ENCODE assay signal across 8 cellular contexts in genomic region chr1:179955731-179956130, GRCh38. TPM values are rescaled to one million over a fixed set of nuclear protein-coding genes. Genes with fewer than 3 reads are reported as not detected.
DNase-seq lines count a peak whose midpoint lies in the region; ATAC-seq and TF ChIP-seq lines count a peak whose summit lies in the region.

No MANE protein-coding gene starts in this region.

- peak overlapping the region; percentile 98 for H2AFZ ChIP-seq in PC-9

- CTCF ChIA-PET in PC-9 (lab: Charles Lee): no interaction called here

- TF ChIP-seq CTCF in GM12864 (IDR thresholded peaks at IDR 0.05; ENCODE audit: low read depth, low read length, missing control alignments): no peak
- no peak for TF ChIP-seq CTCF in PC-9 (conservative IDR thresholded peaks at IDR 0.05)
- no peak for TF ChIP-seq CTCF in endothelial cell (IDR thresholded peaks at IDR 0.05; ENCODE audit: unreplicated experiment)
- TF ChIP-seq CTCF in progenitor cell of endocrine pancreas (IDR thresholded peaks at IDR 0.05; ENCODE audit: unreplicated experiment): no peak

- H3K27me3 Mint-ChIP-seq in endothelial cell (ENCODE audit: unreplicated experiment): peaks cover 7% of the 10 kb centered on the region
- H3K27me3 Mint-ChIP-seq in progenitor cell of endocrine pancreas: no peaks in the 10 kb centered on the region

- peak overlapping the region; percentile 98 for H3K4me3 Mint-ChIP-seq in endothelial cell (ENCODE audit: unreplicated experiment)
- peak overlapping the region; percentile 91 for H3K4me3 Mint-ChIP-seq in progenitor cell of endocrine pancreas (ENCODE audit: low read depth)

- H3K4me2 ChIP-seq in PC-9: peak overlapping the region; percentile 96

- intact Hi-C loops in PC-9 (cut with micrococcal nuclease; ENCODE audit: unreplicated experiment): loop anchor here (1.0 kb wide), 1 partner anchor 224 kb away; no protein-coding TSS in a partner anchor

- peak overlapping the region; percentile 63; the same call in 1 of the 2 replicates for H3K27ac ChIP-seq in PC-9

- H3K4me3 ChIP-seq in GM12864 (ENCODE audit: low read depth, low read length) (peak overlapping the region; percentile 76), PC-9 (peak overlapping the region; percentile 65)

- H3K9me3 Mint-ChIP-seq in endothelial cell (ENCODE audit: unreplicated experiment) (no peaks in the 10 kb centered on the region), progenitor cell of endocrine pancreas (ENCODE audit: low read depth) (no peaks in the 10 kb centered on the region)

- no peaks in the 10 kb centered on the region for H3K9me2 ChIP-seq in PC-9 (ENCODE audit: insufficient read depth)

- H3K27ac Mint-ChIP-seq in endothelial cell (ENCODE audit: unreplicated experiment) (peak overlapping the region; percentile 93), progenitor cell of endocrine pancreas (peak overlapping the region; percentile 96)

- DNase-seq in GM12864 (ENCODE audit: low read depth) (no peak), PC-9 (no peak), endothelial cell (ENCODE audit: low spot score) (no peak), progenitor cell of endocrine pancreas (ENCODE audit: low spot score, unreplicated experiment) (no peak), NCI-H2171 (lab: John Stamatoyannopoulos, UW) (no peak)
- DNase-seq in effector CD4-positive, alpha-beta T cell: no peak

- peaks cover 10% of the 10 kb centered on the region; the same call in 1 of the 2 replicates for H3F3A ChIP-seq in PC-9 (ENCODE audit: insufficient read depth, low read depth)

- POLR2A ChIA-PET in PC-9 (lab: Charles Lee; ENCODE audit: unreplicated experiment): interaction anchor here (0.6 kb wide), 1 partner anchor 22 kb away, joined by 4 read pairs; no protein-coding TSS in a partner anchor

- H3K9me3 ChIP-seq in PC-9 (ENCODE audit: insufficient read depth, low read depth): no peaks in the 10 kb centered on the region

- H3K27me3 ChIP-seq in PC-9 (ENCODE audit: insufficient read depth, low read depth): no peaks in the 10 kb centered on the region

- BruUV-seq in PC-9 (replicated peaks; lab: Mats Ljungman, UMichigan): TSS peak; percentile 46

- peaks cover 25% of the 10 kb centered on the region for H3K4me1 ChIP-seq in PC-9 (replicated peaks; ENCODE audit: insufficient read depth)

- ATAC-seq in HG03565 (IDR thresholded peaks at IDR 0.05; ENCODE audit: unreplicated experiment) (no peak), HG02973 (IDR thresholded peaks at IDR 0.05; ENCODE audit: unreplicated experiment) (no peak)

- peaks cover 15% of the 10 kb centered on the region for H3K4me1 Mint-ChIP-seq in endothelial cell (ENCODE audit: unreplicated experiment)
- H3K4me1 Mint-ChIP-seq in progenitor cell of endocrine pancreas (ENCODE audit: low read depth): peaks cover 18% of the 10 kb centered on the region

- H4K20me1 ChIP-seq in PC-9 (ENCODE audit: insufficient read depth): peaks cover 19% of the 10 kb centered on the region; the same call in 1 of the 2 replicates

- H3K36me3 ChIP-seq in PC-9 (ENCODE audit: low read depth): no peaks in the 10 kb centered on the region

- no peaks in the 10 kb centered on the region for H3K36me3 Mint-ChIP-seq in endothelial cell (ENCODE audit: low read depth, unreplicated experiment)
- H3K36me3 Mint-ChIP-seq in progenitor cell of endocrine pancreas (ENCODE audit: insufficient read depth): no peaks in the 10 kb centered on the region

- H3K79me2 ChIP-seq in PC-9 (ENCODE audit: low read depth): peaks cover 54% of the 10 kb centered on the region

RNA-seq across cellular contexts. Expression of gene CEP350, which starts 1.1 kb away (rescaled TPM):
- total RNA-seq in PC-9 (2021) (27.0 and 30.6 TPM in 2 replicates), endothelial cell (ENCODE audit: unreplicated experiment) (39.2 TPM), progenitor cell of endocrine pancreas (48.7 and 49.7 TPM in 2 replicates)
